ENCODE assay signal across 14 cellular contexts in the genomic region with DNA sequence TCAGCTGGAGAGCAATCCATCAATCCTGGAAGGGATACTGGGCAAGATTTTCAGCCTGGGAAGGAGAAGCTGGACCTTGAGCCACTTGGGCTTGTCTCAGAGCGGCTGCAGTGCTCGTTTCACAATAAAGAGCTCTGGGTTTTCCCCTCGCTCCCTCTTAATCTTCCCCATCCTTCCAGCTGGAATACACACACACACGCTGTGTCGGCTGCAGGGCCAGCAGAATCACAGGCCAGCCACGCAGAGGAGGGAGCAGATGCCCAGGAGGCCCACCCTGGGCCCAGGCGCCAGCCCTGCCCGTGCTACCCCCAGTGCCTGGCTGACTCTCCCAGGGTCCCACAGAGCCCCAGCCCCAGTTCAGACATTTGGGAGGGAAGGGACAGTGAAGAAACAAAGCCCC.
DNase-seq lines count a peak whose midpoint lies in the region; ATAC-seq and TF ChIP-seq lines count a peak whose summit lies in the region.
"Had no signal": no experiment of that assay in that cellular context is flagged by ENCODE, and none has a peak within 500 bp of the region (broad histone marks: within the 10 kb centered on the region; RNA-seq: fewer than 3 reads in every experiment).

No MANE protein-coding gene starts in this region.

- peaks cover 92% of the 10 kb centered on the region for H3K4me1 Mint-ChIP-seq in chondrocyte (ENCODE audit: low read depth)

- peak overlapping the region; percentile 58 for H3K9ac ChIP-seq in iPS-18a (ENCODE audit: low read length)
- H3K9ac ChIP-seq in MM.1S (ENCODE audit: low read length), result no peak overlapping the region
- H3K9ac ChIP-seq: BLaER1 had no signal

- peaks cover 32% of the 10 kb centered on the region for H3K4me1 ChIP-seq in iPS-18a (ENCODE audit: control insufficient read depth, low read depth, low read length)
- H3K4me1 ChIP-seq in prostate gland (replicated peaks), result peaks cover 11% of the 10 kb centered on the region
- no peaks in the 10 kb centered on the region for H3K4me1 ChIP-seq in MM.1S (ENCODE audit: low read length)

- intact Hi-C loops in prostate gland (cut with DNase I), result no loop called here

- H3K27me3 ChIP-seq in iPS-18a (ENCODE audit: control insufficient read depth, insufficient read depth, low read length) (no peaks in the 10 kb centered on the region), prostate gland (replicated peaks; ENCODE audit: insufficient read depth) (no peaks in the 10 kb centered on the region), MM.1S (replicated peaks; ENCODE audit: insufficient read depth, low read length) (no peaks in the 10 kb centered on the region)
- H3K27me3 ChIP-seq: BLaER1 had no signal

- H3K79me2 ChIP-seq in MM.1S (ENCODE audit: low read length), result peaks cover 39% of the 10 kb centered on the region

- WGBS in prostate gland, result 47% methylated on average over 8 of the region's 8 CpGs

- H3K4me3 ChIP-seq in iPS-18a (ENCODE audit: low read length) (no peak overlapping the region), prostate gland (no peak overlapping the region), MM.1S (ENCODE audit: low read length) (no peak overlapping the region)
- H3K4me3 ChIP-seq: BLaER1 had no signal

- H3K27me3 Mint-ChIP-seq in chondrocyte (ENCODE audit: low read depth), result no peaks in the 10 kb centered on the region

- H3K36me3 ChIP-seq in iPS-18a (ENCODE audit: control insufficient read depth, low read depth, low read length) (no peaks in the 10 kb centered on the region), prostate gland (no peaks in the 10 kb centered on the region), MM.1S (replicated peaks; ENCODE audit: insufficient read depth, low read length) (peaks cover 21% of the 10 kb centered on the region; the same call in 1 of the 2 replicates)

- H3K27ac ChIP-seq in iPS-18a (ENCODE audit: low read length), result no peak overlapping the region
- H3K27ac ChIP-seq in prostate gland, result peak overlapping the region; percentile 7 to 40
- no peak overlapping the region for H3K27ac ChIP-seq in MM.1S (ENCODE audit: low read length)
- H3K27ac ChIP-seq: BLaER1, epithelial cell of prostate had no signal

- H3K36me3 Mint-ChIP-seq in chondrocyte (ENCODE audit: low read depth), result peaks cover 31% of the 10 kb centered on the region

- TF ChIP-seq CTCF in chondrocyte (IDR thresholded peaks at IDR 0.05) (no peak), prostate gland (IDR thresholded peaks at IDR 0.05) (no peak), MM.1S (IDR thresholded peaks at IDR 0.05; ENCODE audit: low read length) (no peak)

- TF ChIP-seq POLR2A in prostate gland (IDR thresholded peaks at IDR 0.05), result no peak

- no peak overlapping the region for H3K4me3 Mint-ChIP-seq in chondrocyte (ENCODE audit: unreplicated experiment)

- no peaks in the 10 kb centered on the region for H3K9me3 ChIP-seq in iPS-18a (ENCODE audit: control insufficient read depth, low read depth, low read length)
- H3K9me3 ChIP-seq in prostate gland, result no peaks in the 10 kb centered on the region
- H3K9me3 ChIP-seq in MM.1S (replicated peaks; ENCODE audit: insufficient read depth, low read length), result no peaks in the 10 kb centered on the region
- H3K9me3 ChIP-seq: BLaER1 had no signal

- H3K27ac Mint-ChIP-seq in chondrocyte (ENCODE audit: unreplicated experiment), result peak overlapping the region; percentile 99

- H3F3A ChIP-seq in MM.1S (ENCODE audit: insufficient read depth, low read length), result peaks cover 3% of the 10 kb centered on the region; the same call in 1 of the 2 replicates

- no peaks in the 10 kb centered on the region for H3K9me2 ChIP-seq in MM.1S (replicated peaks; ENCODE audit: insufficient read depth, low read length)

- ATAC-seq in GM18873 (IDR thresholded peaks at IDR 0.05; ENCODE audit: low FRiP score, unreplicated experiment), result no peak
- no peak for ATAC-seq in HG02678 (IDR thresholded peaks at IDR 0.05; ENCODE audit: unreplicated experiment)

- peak; percentile 28 for DNase-seq in ELR (ENCODE audit: low read depth)
- DNase-seq in chondrocyte (ENCODE audit: low spot score), result no peak
- no peak for DNase-seq in prostate gland (ENCODE audit: low spot score)
- DNase-seq in 8988T, result no peak
- DNase-seq in MM.1S, result no peak
- DNase-seq: activated T-cell treated with anti-CD3 and anti-CD28 coated beads for 4 hours; NCI-H187; stimulated activated CD8-positive, alpha-beta memory T cell treated with anti-CD3 and anti-CD28 coated beads, Interleukin-4, amount 100 ng/mL, for 48 hours; SW 1271 had no signal

- no peak overlapping the region for H3K4me2 ChIP-seq in MM.1S (ENCODE audit: low read depth, low read length)
- H3K4me2 ChIP-seq: BLaER1 had no signal

- no peak overlapping the region for H2AFZ ChIP-seq in MM.1S (ENCODE audit: low read length)

- H3K9me3 Mint-ChIP-seq in chondrocyte (ENCODE audit: low read depth), result no peaks in the 10 kb centered on the region

- H4K20me1 ChIP-seq in MM.1S (ENCODE audit: insufficient read depth, low read length), result no peaks in the 10 kb centered on the region; the same call in 1 of the 2 replicates
- H4K20me1 ChIP-seq: BLaER1 had no signal

Comparison
In these comparisons a context has a peak if more than half of its experiments do, and no peak if none do; other contexts are left out.
1. H3K27ac ChIP-seq: peak in prostate gland (2 of 2); none in iPS-18a (single experiment) and MM.1S (single experiment).